Comparison of ENCODE assay signal across 16 cellular contexts in genomic region chr1:2372551-2373490, GRCh38. TPM values are rescaled to one million over a fixed set of nuclear protein-coding genes. Genes with fewer than 3 reads are reported as not detected.
DNase-seq lines count a peak whose midpoint lies in the region; ATAC-seq, FAIRE-seq and TF ChIP-seq lines count a peak whose summit lies in the region.
"Had no signal": no experiment of that assay in that cellular context is flagged by ENCODE, and none has a peak within 500 bp of the region (broad histone marks: within the 10 kb centered on the region; RNA-seq: fewer than 3 reads in every experiment).

No MANE protein-coding gene starts in this region.

- H3K4me3 ChIP-seq in PC-3 (ENCODE audit: low read length): no peak overlapping the region
- no peak overlapping the region for H3K4me3 ChIP-seq in trophoblast cell (ENCODE audit: low read depth, low read length)

- no peak overlapping the region for H3K4me3 Mint-ChIP-seq in activated T-cell treated with anti-CD3 and anti-CD28 coated beads, Interleukin-2, amount 50 U/mL, for 4 hours
- no peak overlapping the region for H3K4me3 Mint-ChIP-seq in endothelial cell (ENCODE audit: unreplicated experiment)
- H3K4me3 Mint-ChIP-seq: activated CD4-positive, alpha-beta memory T cell treated with anti-CD3 and anti-CD28 coated beads, Interleukin-2, amount 10 ng/mL, durations not matched to agents 7 days and 5 days; neural crest cell; T-cell had no signal

- no peak overlapping the region for H3K4ac ChIP-seq in trophoblast cell (ENCODE audit: low read depth, low read length)

- no TSS peak for BruUV-seq in PC-3 (replicated peaks; lab: Mats Ljungman, UMichigan)

- no peaks in the 10 kb centered on the region for H3K36me3 Mint-ChIP-seq in activated T-cell treated with anti-CD3 and anti-CD28 coated beads, Interleukin-2, amount 50 U/mL, for 4 hours (ENCODE audit: insufficient read depth)
- H3K36me3 Mint-ChIP-seq in endothelial cell (ENCODE audit: low read depth, unreplicated experiment): peaks cover 3% of the 10 kb centered on the region

- no peak overlapping the region for H3K14ac ChIP-seq in trophoblast cell (ENCODE audit: low read length)

- H3K36me3 ChIP-seq in PC-3 (ENCODE audit: low read depth, low read length) (no peaks in the 10 kb centered on the region), trophoblast cell (ENCODE audit: control insufficient read depth in 1 of 2, insufficient read depth in 2 of 2, low read length in 2 of 2) (no peaks in the 10 kb centered on the region)

- peaks cover 12% of the 10 kb centered on the region for H3K4me1 ChIP-seq in PC-3 (ENCODE audit: insufficient read depth, low read length)
- peaks cover 7 to 8% of the 10 kb centered on the region in 2 experiments for H3K4me1 ChIP-seq in trophoblast cell (ENCODE audit: control insufficient read depth in 1 of 2, insufficient read depth in 2 of 2, low read length in 2 of 2)

- no CpG with 5 or more reads among the region's 36 CpGs for whole genome bisulfite sequencing in trophoblast cell (ENCODE audit: extremely low coverage, insufficient coverage, insufficient read length)

- CTCF ChIA-PET in PC-3 (lab: Charles Lee): no interaction called here

- FAIRE-seq in H54 (lab: Jason Lieb, UNC): peak; percentile 20
- FAIRE-seq: endothelial cell of umbilical vein, frontal cortex had no signal

- H4K8ac ChIP-seq in trophoblast cell (ENCODE audit: low read depth, low read length): no peak overlapping the region

- no peaks in the 10 kb centered on the region for H3F3A ChIP-seq in PC-3 (ENCODE audit: low read length, unreplicated experiment)

- TF ChIP-seq CTCF in PC-3 (conservative IDR thresholded peaks at IDR 0.05; ENCODE audit: low read depth, low read length) (no peak), endothelial cell (IDR thresholded peaks at IDR 0.05; ENCODE audit: unreplicated experiment) (no peak)

- no peaks in the 10 kb centered on the region for H3K9me2 ChIP-seq in PC-3 (replicated peaks; ENCODE audit: low read length)

- no peak overlapping the region for H3K18ac ChIP-seq in trophoblast cell (ENCODE audit: low read length)

- no peaks in the 10 kb centered on the region for H3K79me1 ChIP-seq in trophoblast cell (ENCODE audit: low read length)

- H3K27me3 Mint-ChIP-seq in activated T-cell treated with anti-CD3 and anti-CD28 coated beads, Interleukin-2, amount 50 U/mL, for 4 hours (ENCODE audit: low read depth): no peaks in the 10 kb centered on the region
- peaks cover 2% of the 10 kb centered on the region for H3K27me3 Mint-ChIP-seq in endothelial cell (ENCODE audit: unreplicated experiment)
- H3K27me3 Mint-ChIP-seq: activated CD4-positive, alpha-beta memory T cell treated with anti-CD3 and anti-CD28 coated beads, Interleukin-2, amount 10 ng/mL, durations not matched to agents 7 days and 5 days; T-cell had no signal

- intact Hi-C loops in PC-3 (cut with micrococcal nuclease): no loop called here

- H2BK120ac ChIP-seq in trophoblast cell (ENCODE audit: insufficient read depth, low read length, poor library complexity): no peak overlapping the region

- H2AK5ac ChIP-seq in trophoblast cell (ENCODE audit: low read length): no peak overlapping the region

- H3K27ac Mint-ChIP-seq in endothelial cell (ENCODE audit: unreplicated experiment): no peak overlapping the region
- H3K27ac Mint-ChIP-seq: activated CD4-positive, alpha-beta memory T cell treated with anti-CD3 and anti-CD28 coated beads, Interleukin-2, amount 10 ng/mL, durations not matched to agents 7 days and 5 days; T-cell had no signal

- H4K12ac ChIP-seq in trophoblast cell (ENCODE audit: low read depth, low read length): no peak overlapping the region

- H3K27me3 ChIP-seq in PC-3 (ENCODE audit: low read length) (no peaks in the 10 kb centered on the region), trophoblast cell (ENCODE audit: insufficient read depth, low read length) (no peaks in the 10 kb centered on the region)

- POLR2A ChIA-PET in PC-3 (lab: Charles Lee; ENCODE audit: unreplicated experiment): no interaction called here

- H3K9me3 ChIP-seq in PC-3 (ENCODE audit: low read length) (no peaks in the 10 kb centered on the region), trophoblast cell (ENCODE audit: insufficient read depth, low read depth, low read length) (peaks cover 3% of the 10 kb centered on the region)

- no peak for TF ChIP-seq POLR2A in H54 (IDR thresholded peaks at IDR 0.05; ENCODE audit: low read depth, low read length)

- H3K79me2 ChIP-seq in PC-3 (ENCODE audit: low read length) (no peaks in the 10 kb centered on the region), trophoblast cell (ENCODE audit: control insufficient read depth, insufficient read depth, low read length, poor library complexity) (no peaks in the 10 kb centered on the region)

- H3K9ac ChIP-seq in PC-3 (ENCODE audit: low read length) (no peak overlapping the region), trophoblast cell (ENCODE audit: low read length) (no peak overlapping the region)

- H2BK12ac ChIP-seq in trophoblast cell (ENCODE audit: low read length): no peak overlapping the region

- DNase-seq in H54 (ENCODE audit: insufficient read length, low spot score): peak; percentile 80
- peak; percentile 77 for DNase-seq in PC-3
- peak; percentile 19 to 70 for DNase-seq in trophoblast cell
- no peak for DNase-seq in activated T-cell treated with anti-CD3 and anti-CD28 coated beads, Interleukin-2, amount 50 U/mL, for 4 hours
- no peak for DNase-seq in endothelial cell (ENCODE audit: low spot score)
- DNase-seq: activated CD4-positive, alpha-beta memory T cell treated with anti-CD3 and anti-CD28 coated beads, Interleukin-2, amount 10 ng/mL, durations not matched to agents 7 days and 5 days; amygdala; NCI-H526 treated with DMSO at 0.1 percent for 48 hours; stimulated activated CD4-positive, alpha-beta T cell treated with anti-CD3 and anti-CD28 coated beads, Interleukin-2, amount 100 ng/mL, for 48 hours; substantia nigra; T-cell had no signal

- no peaks in the 10 kb centered on the region for H4K20me1 ChIP-seq in PC-3 (ENCODE audit: low read length)

- H2AFZ ChIP-seq in PC-3 (ENCODE audit: low read length): no peak overlapping the region
- no peak overlapping the region for H2AFZ ChIP-seq in trophoblast cell (ENCODE audit: insufficient read depth, low read length, poor library complexity)

- H3K23ac ChIP-seq in trophoblast cell (ENCODE audit: low read length): no peak overlapping the region

- H3K4me2 ChIP-seq in PC-3 (ENCODE audit: low read length) (peak overlapping the region; percentile 21; the same call in 1 of the 2 replicates), trophoblast cell (ENCODE audit: low read length) (no peak overlapping the region)

- H2BK5ac ChIP-seq in trophoblast cell (ENCODE audit: low read depth, low read length, poor library complexity): no peak overlapping the region

- H3K27ac ChIP-seq in PC-3 (ENCODE audit: low read length) (no peak overlapping the region), trophoblast cell (ENCODE audit: low read depth, low read length) (no peak overlapping the region)

- H4K91ac ChIP-seq in trophoblast cell (ENCODE audit: low read depth, low read length): no peak overlapping the region

- no peaks in the 10 kb centered on the region for H3K9me3 Mint-ChIP-seq in activated T-cell treated with anti-CD3 and anti-CD28 coated beads, Interleukin-2, amount 50 U/mL, for 4 hours
- no peaks in the 10 kb centered on the region for H3K9me3 Mint-ChIP-seq in endothelial cell (ENCODE audit: unreplicated experiment)
- H3K9me3 Mint-ChIP-seq: activated CD4-positive, alpha-beta memory T cell treated with anti-CD3 and anti-CD28 coated beads, Interleukin-2, amount 10 ng/mL, durations not matched to agents 7 days and 5 days; neural crest cell; T-cell had no signal

- no peaks in the 10 kb centered on the region for H3K4me1 Mint-ChIP-seq in activated T-cell treated with anti-CD3 and anti-CD28 coated beads, Interleukin-2, amount 50 U/mL, for 4 hours (ENCODE audit: low read depth)
- H3K4me1 Mint-ChIP-seq in endothelial cell (ENCODE audit: unreplicated experiment): no peaks in the 10 kb centered on the region
- H3K4me1 Mint-ChIP-seq: activated CD4-positive, alpha-beta memory T cell treated with anti-CD3 and anti-CD28 coated beads, Interleukin-2, amount 10 ng/mL, durations not matched to agents 7 days and 5 days; neural crest cell; T-cell had no signal

- peak; percentile 76 for ATAC-seq in PC-3
- peak; percentile 27 for ATAC-seq in esophagus mucosa
- ATAC-seq in activated T-cell treated with anti-CD3 and anti-CD28 coated beads, Interleukin-2, amount 50 U/mL, for 4 hours: no peak
- ATAC-seq in HG02840 (IDR thresholded peaks at IDR 0.05; ENCODE audit: low FRiP score, unreplicated experiment): no peak
- ATAC-seq: T-cell had no signal

RNA-seq across cellular contexts. Expression of gene MORN1, which starts 18.5 kb away (rescaled TPM):
- 11.2 and 30.5 TPM in 2 replicates for total RNA-seq in PC-3 (2014; rRNA removed)
- 8.4 TPM for total RNA-seq in esophagus mucosa
- 3.2 and 3.5 TPM in 2 replicates for polyA plus RNA-seq in trophoblast cell (2013)
- total RNA-seq in activated T-cell treated with anti-CD3 and anti-CD28 coated beads, Interleukin-2, amount 50 U/mL, for 4 hours: 1 to 10 TPM; 6.4 to 7.0 (median 6.7) TPM
- total RNA-seq in endothelial cell (ENCODE audit: unreplicated experiment): 12.1 TPM

RNA-seq across cellular contexts. Expression of gene RER1, which starts 18.8 kb away (rescaled TPM):
- total RNA-seq in PC-3 (2014; rRNA removed): 160 TPM in 2 replicates
- 167 TPM for total RNA-seq in esophagus mucosa
- 186 and 190 TPM in 2 replicates for polyA plus RNA-seq in trophoblast cell (2013)
- total RNA-seq in activated T-cell treated with anti-CD3 and anti-CD28 coated beads, Interleukin-2, amount 50 U/mL, for 4 hours: 100 to 1,000 TPM; 153 to 170 (median 170) TPM
- 141 TPM for total RNA-seq in endothelial cell (ENCODE audit: unreplicated experiment)

RNA-seq across cellular contexts. Expression of gene PEX10, which starts 39.5 kb away (rescaled TPM):
- total RNA-seq in PC-3 (2014; rRNA removed) (97.8 and 100 TPM in 2 replicates), esophagus mucosa (17.7 TPM), endothelial cell (ENCODE audit: unreplicated experiment) (25.4 TPM)
- 9.4 and 9.5 TPM in 2 replicates for polyA plus RNA-seq in trophoblast cell (2013)
- total RNA-seq in activated T-cell treated with anti-CD3 and anti-CD28 coated beads, Interleukin-2, amount 50 U/mL, for 4 hours: 10 to 100 TPM; 23.4 to 23.6 (median 23.6) TPM

Comparison
In these comparisons a context has a peak if more than half of its experiments do, and no peak if none do; other contexts are left out.
1. DNase-seq: peak in H54 (single experiment), PC-3 (single experiment) and trophoblast cell (2 of 2); none in activated T-cell treated with anti-CD3 and anti-CD28 coated beads, Interleukin-2, amount 50 U/mL, for 4 hours (single experiment) and endothelial cell (single experiment).
2. ATAC-seq: peak in PC-3 (single experiment) and esophagus mucosa (single experiment); none in activated T-cell treated with anti-CD3 and anti-CD28 coated beads, Interleukin-2, amount 50 U/mL, for 4 hours (0 of 2) and HG02840 (single experiment).